ENCODE assay signal across 10 cellular contexts in the genomic region with DNA sequence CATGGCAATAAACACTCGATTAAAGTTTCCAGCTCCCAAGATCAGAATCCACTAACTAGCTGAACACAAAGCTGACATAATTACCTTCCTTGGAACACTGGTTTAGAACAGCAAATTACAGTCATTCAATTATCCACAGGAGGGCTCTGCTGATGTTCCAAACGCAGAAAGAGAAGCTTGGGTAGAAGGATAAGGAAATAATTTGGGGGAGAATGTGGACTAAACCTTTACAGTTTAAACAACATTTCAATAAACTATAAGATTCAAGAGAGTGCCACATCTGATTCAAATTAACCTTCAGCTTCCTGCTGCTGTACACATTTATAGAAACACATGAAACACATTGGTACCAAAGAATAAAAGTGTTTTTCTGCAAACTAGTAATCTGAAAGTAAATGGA.
DNase-seq lines count a peak whose midpoint lies in the region; ATAC-seq, FAIRE-seq and TF ChIP-seq lines count a peak whose summit lies in the region.
"Had no signal": no experiment of that assay in that cellular context is flagged by ENCODE, and none has a peak within 500 bp of the region (broad histone marks: within the 10 kb centered on the region; RNA-seq: fewer than 3 reads in every experiment).

No MANE protein-coding gene starts in this region.

- in situ Hi-C loops in HepG2 (cut with HindIII; ENCODE audit: extremely low pct_ligation_motif_present, low pct_unique_long_range_greater_than_20kb): no loop called here

- 29% methylated on average over 2 of the region's 2 CpGs for WGBS in HepG2 (ENCODE audit: low lambda C conversion rate)

- FAIRE-seq in HepG2 (lab: Jason Lieb, UNC): peak; percentile 18
- no peak for FAIRE-seq in kidney (lab: Jason Lieb, UNC)
- no peak for FAIRE-seq in H54 (lab: Jason Lieb, UNC)

- no peak overlapping the region for H2AFZ ChIP-seq in HepG2 (ENCODE audit: low read length)

- CTCF ChIA-PET in HepG2 (lab: Yijun Ruan, JAX; ENCODE audit: low intra/inter-chr PET ratio, low total read pairs): no interaction called here

- H3K4me3 ChIP-seq in BLaER1 (no peak overlapping the region), WERI-Rb-1 (ENCODE audit: low read depth, low read length) (no peak overlapping the region), HepG2 (replicated peaks in 1 of 3; ENCODE audit: insufficient read depth in 1 of 3, low read depth in 2 of 3, low read length in 3 of 3) (no peak overlapping the region), kidney (ENCODE audit: low read length in 2 of 2) (no peak overlapping the region), breast epithelium (no peak overlapping the region)

- H3K27me3 ChIP-seq in BLaER1 (no peaks in the 10 kb centered on the region), WERI-Rb-1 (ENCODE audit: insufficient read depth, low read depth, severe bottlenecking) (no peaks in the 10 kb centered on the region), HepG2 (ENCODE audit: control insufficient read depth in 1 of 2, insufficient read depth in 2 of 2, low read length in 2 of 2) (peaks cover 0 to 11% of the 10 kb centered on the region in 2 experiments; a peak in 3 of 5 replicates), breast epithelium (no peaks in the 10 kb centered on the region)

- intact Hi-C loops in HepG2 (cut with micrococcal nuclease; ENCODE audit: unreplicated experiment): no loop called here
- intact Hi-C loops in kidney (cut with DNase I): no loop called here
- intact Hi-C loops in breast epithelium (cut with DNase I; ENCODE audit: low total_unique reads): no loop called here

- POLR2A ChIA-PET in HepG2 (lab: Yijun Ruan, JAX): interaction anchor here (0.9 to 1.6 kb wide), 3 partner anchors 8 to 316 kb away, joined by 3 to 5 read pairs (median 3); no protein-coding TSS in a partner anchor

- TF ChIP-seq POLR2A in HepG2 (IDR thresholded peaks at IDR 0.05; ENCODE audit: insufficient read depth in 1 of 2, low read depth in 2 of 2, low read length in 2 of 2): no peak
- no peak for TF ChIP-seq POLR2A in H54 (IDR thresholded peaks at IDR 0.05; ENCODE audit: low read depth, low read length)
- no peak for TF ChIP-seq POLR2A in breast epithelium (IDR thresholded peaks at IDR 0.05)

- TF ChIP-seq EP300 in HepG2 (IDR thresholded peaks at IDR 0.05; ENCODE audit: low read depth in 2 of 2, low read length in 2 of 2) (no peak), HepG2 (CRISPR knock-in tag; IDR thresholded peaks at IDR 0.05; ENCODE audit: borderline replicate concordance) (no peak)

- no peaks in the 10 kb centered on the region for H3K36me3 ChIP-seq in BLaER1
- no peaks in the 10 kb centered on the region for H3K36me3 ChIP-seq in WERI-Rb-1
- H3K36me3 ChIP-seq in HepG2 (replicated peaks in 1 of 2; ENCODE audit: control insufficient read depth in 1 of 2, insufficient read depth in 2 of 2, low read length in 2 of 2): no peaks in the 10 kb centered on the region
- H3K36me3 ChIP-seq in kidney (ENCODE audit: control insufficient read depth in 1 of 2, insufficient read depth in 2 of 2, low read length in 2 of 2): no peaks in the 10 kb centered on the region
- no peaks in the 10 kb centered on the region for H3K36me3 ChIP-seq in breast epithelium

- TF ChIP-seq RAD21 in HepG2 (CRISPR knock-in tag; IDR thresholded peaks at IDR 0.05): no peak

- TF ChIP-seq CTCF in WERI-Rb-1 (IDR thresholded peaks at IDR 0.05; ENCODE audit: low read depth, low read length) (0 out of 2 replicates have a peak, but pooled peaks have one; percentile 16), HepG2 (CRISPR knock-in tag; IDR thresholded peaks at IDR 0.05) (peak; percentile 49), kidney (IDR thresholded peaks at IDR 0.05; ENCODE audit: borderline replicate concordance, extremely low read depth, insufficient read depth) (no peak), breast epithelium (IDR thresholded peaks at IDR 0.05) (no peak)

- peaks cover 16% of the 10 kb centered on the region for H3K9me3 ChIP-seq in BLaER1
- H3K9me3 ChIP-seq in WERI-Rb-1 (ENCODE audit: severe bottlenecking): no peaks in the 10 kb centered on the region
- no peaks in the 10 kb centered on the region for H3K9me3 ChIP-seq in HepG2 (ENCODE audit: low read length)
- no peaks in the 10 kb centered on the region for H3K9me3 ChIP-seq in kidney (ENCODE audit: control insufficient read depth in 1 of 2, low read length in 2 of 2)
- no peaks in the 10 kb centered on the region for H3K9me3 ChIP-seq in breast epithelium

- no peak for ATAC-seq in HepG2

- DNase-seq in NCI-H1417 (lab: John Stamatoyannopoulos, UW) (peak in 2 of 3 experiments; percentile 66 to 93), WERI-Rb-1 (no peak), HepG2 (ENCODE audit: low spot score) (no peak), kidney (no peak), H54 (ENCODE audit: insufficient read length, low spot score) (no peak), breast epithelium (ENCODE audit: low spot score in 2 of 2) (no peak), RPMI8226 (no peak)
- DNase-seq: erythroblast, occipital lobe had no signal

- H3K9ac ChIP-seq in BLaER1: peak overlapping the region; percentile 22; the same call in 1 of the 2 replicates
- no peak overlapping the region for H3K9ac ChIP-seq in HepG2 (ENCODE audit: insufficient read depth, low read depth, low read length)
- no peak overlapping the region for H3K9ac ChIP-seq in kidney (ENCODE audit: low read length in 2 of 2)

- no peaks in the 10 kb centered on the region for H3K79me2 ChIP-seq in HepG2 (ENCODE audit: insufficient read depth, low read length)

- H3K27ac ChIP-seq in BLaER1 (peak overlapping the region; percentile 60), WERI-Rb-1 (peak overlapping the region; percentile 74), HepG2 (ENCODE audit: extremely low read length, insufficient read depth, low read length) (no peak overlapping the region), kidney (ENCODE audit: low read depth in 2 of 2, low read length in 2 of 2) (no peak overlapping the region), breast epithelium (no peak overlapping the region)

- peak overlapping the region; percentile 71 for H3K4me2 ChIP-seq in BLaER1
- no peak overlapping the region for H3K4me2 ChIP-seq in HepG2 (ENCODE audit: low read depth, low read length)

- no peaks in the 10 kb centered on the region for H4K20me1 ChIP-seq in BLaER1
- H4K20me1 ChIP-seq in HepG2 (ENCODE audit: insufficient read depth, low read length): no peaks in the 10 kb centered on the region

- H3K4me1 ChIP-seq in BLaER1: peaks cover 63% of the 10 kb centered on the region
- peaks cover 37% of the 10 kb centered on the region for H3K4me1 ChIP-seq in HepG2 (ENCODE audit: insufficient read depth, low read length)
- no peaks in the 10 kb centered on the region for H3K4me1 ChIP-seq in kidney (ENCODE audit: control insufficient read depth in 1 of 2, insufficient read depth in 1 of 2, low read depth in 1 of 2, low read length in 2 of 2)
- H3K4me1 ChIP-seq in breast epithelium: no peaks in the 10 kb centered on the region

- BruUV-seq in HepG2 (replicated peaks; lab: Mats Ljungman, UMichigan): no TSS peak

TF ChIP-seq in HepG2, 621 proteins besides CTCF, POLR2A, EP300 and RAD21:
- TF ChIP-seq STAG1 (CRISPR knock-in tag; IDR thresholded peaks at IDR 0.05): peak; percentile 72
- no peak for TF ChIP-seq ZNF33A (CRISPR knock-in tag; IDR thresholded peaks at IDR 0.05; ENCODE audit: borderline replicate concordance)

Comparison
In these comparisons a context has a peak if more than half of its experiments do, and no peak if none do; other contexts are left out.
1. H3K27ac ChIP-seq: peak in BLaER1 (single experiment) and WERI-Rb-1 (single experiment); none in HepG2 (single experiment), kidney (0 of 2) and breast epithelium (0 of 2).
2. DNase-seq: peak in NCI-H1417 (2 of 3); none in WERI-Rb-1 (single experiment), HepG2 (single experiment), kidney (single experiment), H54 (single experiment), breast epithelium (0 of 2) and RPMI8226 (single experiment).
3. CTCF ChIP-seq: peak in WERI-Rb-1 (single experiment) and HepG2 (single experiment); none in kidney (single experiment) and breast epithelium (0 of 3).